ENCODE assay signal across 17 cellular contexts in the genomic region with DNA sequence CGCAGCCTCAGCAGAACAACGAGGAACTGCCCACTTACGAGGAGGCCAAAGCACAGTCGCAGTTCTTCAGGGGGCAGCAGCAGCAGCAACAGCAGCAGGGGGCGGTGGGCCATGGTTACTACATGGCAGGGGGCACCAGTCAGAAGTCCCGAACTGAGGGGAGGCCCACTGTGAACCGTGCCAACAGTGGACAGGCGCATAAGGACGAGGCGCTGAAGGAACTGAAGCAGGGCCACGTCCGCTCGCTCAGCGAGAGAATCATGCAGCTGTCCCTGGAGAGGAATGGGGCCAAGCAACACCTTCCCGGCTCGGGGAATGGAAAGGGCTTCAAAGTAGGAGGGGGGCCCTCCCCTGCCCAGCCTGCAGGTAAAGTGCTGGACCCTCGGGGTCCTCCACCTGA. TPM values are rescaled to one million over a fixed set of nuclear protein-coding genes. Genes with fewer than 3 reads are reported as not detected.
DNase-seq lines count a peak whose midpoint lies in the region; ATAC-seq, FAIRE-seq and TF ChIP-seq lines count a peak whose summit lies in the region.
"Had no signal": no experiment of that assay in that cellular context is flagged by ENCODE, and none has a peak within 500 bp of the region (broad histone marks: within the 10 kb centered on the region; RNA-seq: fewer than 3 reads in every experiment).

No MANE protein-coding gene starts in this region.

- dilution Hi-C loops in mammary epithelial cell (cut with HindIII; ENCODE audit: low sequenced_read_pairs) = no loop called here

- CTCF ChIA-PET in mammary epithelial cell (lab: Charles Lee; ENCODE audit: low non-redundant PET) = no interaction called here

- H2AFZ ChIP-seq in mammary epithelial cell (ENCODE audit: low read depth, low read length) (no peak overlapping the region), MM.1S (ENCODE audit: low read length) (no peak overlapping the region)

- ATAC-seq in left cardiac atrium = no peak
- no peak for ATAC-seq in left ventricle myocardium superior
- peak; percentile 27 to 45 (median 36) for ATAC-seq in pancreas
- ATAC-seq in thoracic aorta (ENCODE audit: insufficient number of reproducible peaks, low FRiP score, low read depth) = no peak
- ATAC-seq: GM12878 had no signal

- H4K20me1 ChIP-seq in mammary epithelial cell (ENCODE audit: insufficient read depth, low read length) (peaks cover 8% of the 10 kb centered on the region), MM.1S (ENCODE audit: insufficient read depth, low read length) (no peaks in the 10 kb centered on the region)

- H3K9me3 ChIP-seq in mammary epithelial cell (replicated peaks; ENCODE audit: insufficient read depth, low read length) (no peaks in the 10 kb centered on the region), pancreas (no peaks in the 10 kb centered on the region), thoracic aorta (no peaks in the 10 kb centered on the region), MM.1S (replicated peaks; ENCODE audit: insufficient read depth, low read length) (no peaks in the 10 kb centered on the region)

- 92% methylated on average over 6 of the region's 17 CpGs for WGBS in mammary epithelial cell (ENCODE audit: low coverage, missing lambda C conversion rate)
- 66 to 68% methylated on average over 17 of the region's 17 CpGs for WGBS in pancreas, 2 donors

- H3K4me2 ChIP-seq in mammary epithelial cell (ENCODE audit: insufficient read depth, low read depth, low read length) (no peak overlapping the region), MM.1S (ENCODE audit: low read depth, low read length) (no peak overlapping the region)

- H3K27ac ChIP-seq in mammary epithelial cell (ENCODE audit: insufficient read depth, low read depth, low read length) (no peak overlapping the region), pancreas (peak overlapping the region in 2 of 4 donors; percentile 21 to 22), thoracic aorta (peak overlapping the region; percentile 15 to 79), MM.1S (ENCODE audit: low read length) (no peak overlapping the region)

- TF ChIP-seq CTCF in mammary epithelial cell (conservative IDR thresholded peaks at IDR 0.05 in 1 of 2, IDR thresholded peaks at IDR 0.05 in 1 of 2; ENCODE audit: extremely low read depth in 1 of 2, insufficient read depth in 1 of 2, low read depth in 1 of 2, low read length in 2 of 2) = no peak
- no peak for TF ChIP-seq CTCF in pancreas (IDR thresholded peaks at IDR 0.05)
- TF ChIP-seq CTCF in thoracic aorta (IDR thresholded peaks at IDR 0.05) = no peak
- no peak for TF ChIP-seq CTCF in MM.1S (IDR thresholded peaks at IDR 0.05; ENCODE audit: low read length)

- BruUV-seq in mammary epithelial cell (replicated peaks; lab: Mats Ljungman, UMichigan) = TSS peak; percentile 79

- H3K4me1 ChIP-seq in mammary epithelial cell (ENCODE audit: insufficient read depth, low read length) (peaks cover 23% of the 10 kb centered on the region), pancreas (peaks cover 26 to 38% (median 29%) of the 10 kb centered on the region in 3 donors), thoracic aorta (ENCODE audit: control insufficient read depth in 1 of 2, low read depth in 2 of 2) (peaks cover 19 to 56% of the 10 kb centered on the region in 2 donors), MM.1S (ENCODE audit: low read length) (no peaks in the 10 kb centered on the region)

- no peaks in the 10 kb centered on the region for H3F3A ChIP-seq in MM.1S (ENCODE audit: insufficient read depth, low read length)

- peaks cover 98% of the 10 kb centered on the region for H3K79me2 ChIP-seq in mammary epithelial cell (ENCODE audit: insufficient read depth, low read length)
- H3K79me2 ChIP-seq in MM.1S (ENCODE audit: low read length) = peaks cover 15% of the 10 kb centered on the region

- peaks cover 30% of the 10 kb centered on the region for H3K36me3 ChIP-seq in mammary epithelial cell (ENCODE audit: insufficient read depth, low read length)
- peaks cover 0 to 8% (median 0%) of the 10 kb centered on the region in 3 donors for H3K36me3 ChIP-seq in pancreas
- H3K36me3 ChIP-seq in thoracic aorta = peaks cover 6% of the 10 kb centered on the region
- no peaks in the 10 kb centered on the region for H3K36me3 ChIP-seq in MM.1S (replicated peaks; ENCODE audit: insufficient read depth, low read length)

- H3K4me3 ChIP-seq in mammary epithelial cell (replicated peaks in 1 of 3; ENCODE audit: insufficient read depth in 1 of 3, low read depth in 2 of 3, low read length in 3 of 3) (no peak overlapping the region), pancreas (no peak overlapping the region), thoracic aorta (no peak overlapping the region), MM.1S (ENCODE audit: low read length) (no peak overlapping the region)
- H3K4me3 ChIP-seq: GM12878 had no signal

- no peak overlapping the region for H3K9ac ChIP-seq in mammary epithelial cell (ENCODE audit: insufficient read depth, low read length)
- H3K9ac ChIP-seq in MM.1S (ENCODE audit: low read length) = no peak overlapping the region

- H3K27me3 ChIP-seq in mammary epithelial cell (ENCODE audit: insufficient read depth, low read length) (no peaks in the 10 kb centered on the region), pancreas (no peaks in the 10 kb centered on the region), thoracic aorta (replicated peaks; ENCODE audit: insufficient read depth) (no peaks in the 10 kb centered on the region), MM.1S (replicated peaks; ENCODE audit: insufficient read depth, low read length) (no peaks in the 10 kb centered on the region)

- in situ Hi-C loops in mammary epithelial cell (cut with MboI; ENCODE audit: low sequenced_read_pairs in 2 of 2) = no loop called here

- FAIRE-seq in pancreas (lab: Jason Lieb, UNC) = no peak
- FAIRE-seq: GM12878 had no signal

- H3K9me2 ChIP-seq in MM.1S (replicated peaks; ENCODE audit: insufficient read depth, low read length) = no peaks in the 10 kb centered on the region

- peak; percentile 20 for DNase-seq in left cardiac atrium
- no peak for DNase-seq in left ventricle myocardium superior
- no peak for DNase-seq in mammary epithelial cell
- peak in 1 of 6 donors; percentile 66 for DNase-seq in pancreas
- DNase-seq in thoracic aorta (ENCODE audit: low spot score) = no peak
- no peak for DNase-seq in MM.1S
- no peak for DNase-seq in epidermal melanocyte (ENCODE audit: insufficient read length, low spot score)
- DNase-seq in NAMALWA (ENCODE audit: low spot score) = no peak
- DNase-seq: 8988T; CD8-positive, alpha-beta memory T cell; GDM1; GOT3; NCI-H1436; NCI-H2081; NCI-H510A; NCI-H774 had no signal

- intact Hi-C loops in left cardiac atrium (cut with DNase I) = loop anchor here in 1 of 2 donors (5.0 kb wide), 2 partner anchors 38 to 58 kb away; no protein-coding TSS in a partner anchor
- intact Hi-C loops in left ventricle myocardium superior (cut with micrococcal nuclease) = no loop called here
- intact Hi-C loops in mammary epithelial cell (cut with micrococcal nuclease) = no loop called here
- intact Hi-C loops in pancreas (cut with DNase I) = no loop called here

RNA-seq across cellular contexts. Expression of a gene that starts 31.6 kb away (rescaled TPM):
- total RNA-seq in left cardiac atrium (100 to 1,000 TPM in 1 of 2 donors, 10 to 100 TPM in 1; 60.6 to 106 TPM), left ventricle myocardium superior (46.3 TPM), mammary epithelial cell (100 to 1,000 TPM; 181 to 201 TPM), pancreas (10 to 100 TPM; 17.0 to 30.2 (median 19.6) TPM), thoracic aorta (10 to 100 TPM; 64.2 to 89.5 TPM)
- polyA plus RNA-seq in mammary epithelial cell (87.4 TPM), pancreas (1 to 10 TPM; 3.5 to 5.5 TPM)
- polyA minus RNA-seq in mammary epithelial cell = 304 TPM

Comparison
In these comparisons a context has a peak if more than half of its experiments do, and no peak if none do; other contexts are left out.
1. ATAC-seq: peak in pancreas (4 of 4); none in left cardiac atrium (0 of 2), left ventricle myocardium superior (single experiment) and thoracic aorta (single experiment).
2. H3K27ac ChIP-seq: peak in thoracic aorta (2 of 2); none in mammary epithelial cell (single experiment) and MM.1S (single experiment).